Comparison of ENCODE assay signal across 17 cellular contexts in genomic region chr4:174292473-174292872, GRCh38. TPM values are rescaled to one million over a fixed set of nuclear protein-coding genes. Genes with fewer than 3 reads are reported as not detected.
DNase-seq lines count a peak whose midpoint lies in the region; TF ChIP-seq lines count a peak whose summit lies in the region.
"Had no signal": no experiment of that assay in that cellular context is flagged by ENCODE, and none has a peak within 500 bp of the region (broad histone marks: within the 10 kb centered on the region; RNA-seq: fewer than 3 reads in every experiment).

No MANE protein-coding gene starts in this region.

- H3K4me2 ChIP-seq in GM23248 (ENCODE audit: unreplicated experiment), result no peak overlapping the region
- H3K4me2 ChIP-seq: A549, KMS-11 had no signal

- no peak overlapping the region for H3K9ac ChIP-seq in GM23248
- H3K9ac ChIP-seq: KMS-11 had no signal

- peaks cover 75% of the 10 kb centered on the region for H3K79me2 ChIP-seq in GM23248 (ENCODE audit: insufficient read depth)

- WGBS in GM23248 (ENCODE audit: low coverage in 1 of 2, low lambda C conversion rate in 2 of 2, missing lambda C conversion rate in 2 of 2), 2 experiments, result 91 to 97% methylated on average over 2 of the region's 2 CpGs

- H4K20me1 ChIP-seq in GM23248 (ENCODE audit: insufficient read depth), result no peaks in the 10 kb centered on the region

- H3K9me2 ChIP-seq in GM23248 (ENCODE audit: insufficient read depth), result no peaks in the 10 kb centered on the region

- H3K27ac ChIP-seq in GM23248 (no peak overlapping the region), tibial artery (no peak overlapping the region)
- H3K27ac ChIP-seq: A549, KMS-11 had no signal

- H3K4me1 ChIP-seq in GM23248 (ENCODE audit: insufficient read depth) (no peaks in the 10 kb centered on the region), tibial artery (no peaks in the 10 kb centered on the region)
- H3K4me1 ChIP-seq: A549 had no signal

- H3K27me3 ChIP-seq in GM23248 (replicated peaks; ENCODE audit: insufficient read depth) (no peaks in the 10 kb centered on the region), tibial artery (no peaks in the 10 kb centered on the region)

- H3K36me3 ChIP-seq in GM23248 (ENCODE audit: low read depth) (no peaks in the 10 kb centered on the region), tibial artery (peaks cover 5 to 16% (median 14%) of the 10 kb centered on the region in 3 donors)

- intact Hi-C loops in tibial artery (cut with DNase I; ENCODE audit: low total_unique reads), result no loop called here

- TF ChIP-seq CTCF in tibial artery (IDR thresholded peaks at IDR 0.05), result no peak

- H2AFZ ChIP-seq in GM23248, result no peak overlapping the region

- no peaks in the 10 kb centered on the region for H3F3A ChIP-seq in GM23248 (ENCODE audit: insufficient read depth)

- DNase-seq in Caki2 (ENCODE audit: low read depth), result peak; percentile 30
- DNase-seq in GM23248, result peak; percentile 3
- peak; percentile 3 for DNase-seq in RPMI7951 (ENCODE audit: low read depth)
- DNase-seq in dermis blood vessel endothelial cell, result peak; percentile 5
- DNase-seq in tibial artery, result no peak
- no peak for DNase-seq in iPS-NIHi11 (ENCODE audit: low spot score)
- DNase-seq in cerebellar nuclear complex (lab: John Stamatoyannopoulos, UW), result no peak
- DNase-seq: CD8-positive, alpha-beta T cell; COR-L47; DND-41; GF-D8; GOT3; H9; HFFc6; IMR-90 had no signal

- H3K9me3 ChIP-seq in GM23248 (ENCODE audit: low read depth), result no peaks in the 10 kb centered on the region
- peaks cover 0 to 14% (median 4%) of the 10 kb centered on the region in 3 donors for H3K9me3 ChIP-seq in tibial artery

- in situ Hi-C loops in Caki2 (cut with HindIII; ENCODE audit: low pct_unique_long_range_greater_than_20kb, low sequenced_read_pairs) (no loop called here), GM23248 (cut with MboI) (no loop called here)

- H3K4me3 ChIP-seq in GM23248, result no peak overlapping the region
- no peak overlapping the region for H3K4me3 ChIP-seq in tibial artery
- H3K4me3 ChIP-seq: A549 had no signal

RNA-seq across cellular contexts. Expression of gene CEP44, which starts 8.8 kb away (rescaled TPM):
- 8.9 and 11.5 TPM in 2 replicates for total RNA-seq in Caki2 (2014; rRNA removed; shearing (Covaris generic); ENCODE audit: low replicate concordance)
- 8.1 and 17.6 TPM in 2 replicates for total RNA-seq in GM23248 (2014; rRNA removed; shearing (Covaris generic))
- polyA plus RNA-seq in GM23248 (2016; fragmentation: Nextera tagmentation; extraction: Ambion mirVana), result 6.0 and 6.1 TPM in 2 replicates
- 18.5 and 21.1 TPM in 2 replicates for total RNA-seq in RPMI7951 (2014; rRNA removed; shearing (Covaris generic))
- total RNA-seq in dermis blood vessel endothelial cell, result 12.4 and 13.8 TPM in 2 replicates

RNA-seq across cellular contexts. Expression of gene FBXO8, which starts 9.0 kb away (rescaled TPM):
- 23.6 and 33.1 TPM in 2 replicates for total RNA-seq in Caki2 (2014; rRNA removed; shearing (Covaris generic); ENCODE audit: low replicate concordance)
- 25.9 and 27.7 TPM in 2 replicates for total RNA-seq in GM23248 (2014; rRNA removed; shearing (Covaris generic))
- polyA plus RNA-seq in GM23248 (2016; fragmentation: Nextera tagmentation; extraction: Ambion mirVana), result 23.1 and 26.7 TPM in 2 replicates
- total RNA-seq in RPMI7951 (2014; rRNA removed; shearing (Covaris generic)), result 28.9 and 40.1 TPM in 2 replicates
- total RNA-seq in dermis blood vessel endothelial cell, result 28.3 and 41.0 TPM in 2 replicates

Comparison
In these comparisons a context has a peak if more than half of its experiments do, and no peak if none do; other contexts are left out.
1. DNase-seq: peak in Caki2 (single experiment), GM23248 (single experiment), RPMI7951 (single experiment) and dermis blood vessel endothelial cell (single experiment); none in tibial artery (0 of 2), iPS-NIHi11 (single experiment) and cerebellar nuclear complex (0 of 2).